ENCODE assay signal across 1 cellular context in the genomic region with DNA sequence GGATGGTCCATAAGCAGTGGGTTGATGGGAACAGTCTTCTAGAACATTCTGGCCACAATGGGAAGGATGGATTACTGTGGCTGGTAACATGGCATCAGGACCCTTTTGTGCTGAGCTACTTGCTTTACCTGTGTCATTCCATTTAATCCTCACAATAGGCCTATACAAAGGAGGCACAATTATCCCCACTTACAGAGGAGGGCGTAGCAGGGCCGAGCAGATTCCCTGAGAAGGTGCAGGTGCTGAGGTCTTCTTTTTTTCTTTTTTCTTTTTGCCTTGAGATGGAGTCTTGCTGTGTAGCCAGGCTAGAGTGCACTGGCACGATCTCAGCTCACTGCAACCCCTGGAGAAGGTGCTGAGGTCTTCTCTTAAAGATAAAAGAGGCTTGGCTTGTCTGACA.
TF ChIP-seq lines count a peak whose summit lies in the region.

No MANE protein-coding gene starts in this region.

TF ChIP-seq in GM23338, 12 proteins besides CTCF, POLR2A, EP300 and RAD21 (continued from another document):
- TF ChIP-seq ZNF462 (CRISPR knock-in tag; IDR thresholded peaks at IDR 0.05): no peak
- TF ChIP-seq ETS1 (IDR thresholded peaks at IDR 0.05): no peak
- no peak for TF ChIP-seq CREB1 (CRISPR knock-in tag; IDR thresholded peaks at IDR 0.05; ENCODE audit: low read depth)
- TF ChIP-seq STAT1 (IDR thresholded peaks at IDR 0.05; ENCODE audit: unreplicated experiment): no peak
- no peak for TF ChIP-seq REST (IDR thresholded peaks at IDR 0.05; ENCODE audit: unreplicated experiment)
